15 cellular contexts compared by ENCODE assay signal in genomic region chr5:84564311-84564710, GRCh38.
DNase-seq lines count a peak whose midpoint lies in the region; TF ChIP-seq lines count a peak whose summit lies in the region.
"Had no signal": no experiment of that assay in that cellular context is flagged by ENCODE, and none has a peak within 500 bp of the region (broad histone marks: within the 10 kb centered on the region; RNA-seq: fewer than 3 reads in every experiment).

No MANE protein-coding gene starts in this region.

- intact Hi-C loops in dorsolateral prefrontal cortex (cut with DNase I), result loop anchor here in 1 of 2 donors (5.0 to 10.0 kb wide), 2 partner anchors 83 to 130 kb away; no protein-coding TSS in a partner anchor
- intact Hi-C loops in posterior cingulate gyrus (cut with DNase I), result no loop called here

- no peaks in the 10 kb centered on the region for H3K79me1 ChIP-seq in mesendoderm (ENCODE audit: low read length)

- H3K27ac ChIP-seq in dorsolateral prefrontal cortex, result peak overlapping the region; percentile 2 to 100 (median 97)
- peak overlapping the region; percentile 95 for H3K27ac ChIP-seq in layer of hippocampus (ENCODE audit: low read depth, low read length)
- H3K27ac ChIP-seq in mesendoderm (ENCODE audit: low read depth, low read length), result no peak overlapping the region
- H3K27ac ChIP-seq: epithelial cell of prostate, HL-60, thoracic aorta had no signal

- no peak overlapping the region for H3K9ac ChIP-seq in mesendoderm (ENCODE audit: low read length)

- no peak overlapping the region for H4K8ac ChIP-seq in mesendoderm (ENCODE audit: low read depth, low read length)

- no peak overlapping the region for H2BK120ac ChIP-seq in mesendoderm (ENCODE audit: low read depth, low read length)

- H2AK5ac ChIP-seq in mesendoderm (ENCODE audit: low read length), result no peak overlapping the region

- no peak for TF ChIP-seq POLR2A in erythroblast (IDR thresholded peaks at IDR 0.05; ENCODE audit: low read length)

- H3K4me3 ChIP-seq in dorsolateral prefrontal cortex, result peak overlapping the region in 18 of 59 donors; percentile 1 to 45 (median 18)
- no peak overlapping the region for H3K4me3 ChIP-seq in mesendoderm (ENCODE audit: low read length)
- H3K4me3 ChIP-seq: thoracic aorta had no signal

- H3K79me2 ChIP-seq in mesendoderm (ENCODE audit: control insufficient read depth, insufficient read depth, low read length), result no peaks in the 10 kb centered on the region

- H4K5ac ChIP-seq in mesendoderm (ENCODE audit: low read length), result no peak overlapping the region

- WGBS in mesendoderm (ENCODE audit: extremely low coverage, insufficient coverage, low lambda C conversion rate), result no CpG with 5 or more reads among the region's 1 CpG

- H2BK5ac ChIP-seq in mesendoderm (ENCODE audit: low read length), result no peak overlapping the region

- H2BK15ac ChIP-seq in mesendoderm (replicated peaks; ENCODE audit: low read depth), result no peak overlapping the region

- peak; percentile 39 for DNase-seq in AG09319 (ENCODE audit: extremely low read depth, low read depth)
- peak; percentile 28 for DNase-seq in M059J (ENCODE audit: low read depth)
- DNase-seq in dorsolateral prefrontal cortex, result no peak
- no peak for DNase-seq in posterior cingulate gyrus
- DNase-seq in mesendoderm, result no peak
- no peak for DNase-seq in erythroblast (lab: John Stamatoyannopoulos, UW)
- DNase-seq in T-helper 1 cell, result no peak
- DNase-seq: activated B cell treated with CpG ODN at 0.5 μM for 24 hours; activated CD8-positive, alpha-beta memory T cell treated with anti-CD3 and anti-CD28 coated beads, Interleukin-2, amount 10 ng/mL, durations not matched to agents 7 days and 5 days; activated naive CD4-positive, alpha-beta T cell treated with anti-CD3 and anti-CD28 coated beads, Interleukin-2, amount 10 ng/mL, durations not matched to agents 7 days and 5 days; NCI-H446 treated with DMSO at 0.1 percent for 48 hours had no signal

- H3K4ac ChIP-seq in mesendoderm (ENCODE audit: low read depth, low read length), result no peak overlapping the region

- no peaks in the 10 kb centered on the region for H3K36me3 ChIP-seq in mesendoderm (ENCODE audit: control insufficient read depth, insufficient read depth, low read length)
- H3K36me3 ChIP-seq: thoracic aorta had no signal

- TF ChIP-seq CTCF in AG09319 (IDR thresholded peaks at IDR 0.05; ENCODE audit: low read depth, low read length) (no peak), dorsolateral prefrontal cortex (IDR thresholded peaks at IDR 0.05 in 54 of 56, conservative IDR thresholded peaks at IDR 0.05 in 2 of 56; ENCODE audit: low read depth in 1 of 56, partially characterized antibody in 56 of 56) (peak in 5 of 56 donors; percentile 9 to 26 (median 15))

- H3K4me2 ChIP-seq in mesendoderm (ENCODE audit: low read length), result no peak overlapping the region

- H3K4me1 ChIP-seq in mesendoderm (ENCODE audit: control insufficient read depth, low read depth, low read length), result peaks cover 5% of the 10 kb centered on the region

- no peak overlapping the region for H3K23ac ChIP-seq in mesendoderm (ENCODE audit: low read length)

- H3K18ac ChIP-seq in mesendoderm (ENCODE audit: low read length), result no peak overlapping the region

- H3K27me3 ChIP-seq in dorsolateral prefrontal cortex (no peaks in the 10 kb centered on the region), layer of hippocampus (ENCODE audit: control insufficient read depth, insufficient read depth, low read length) (no peaks in the 10 kb centered on the region), mesendoderm (ENCODE audit: insufficient read depth, low read length, poor library complexity) (no peaks in the 10 kb centered on the region)

- no peak overlapping the region for H3K56ac ChIP-seq in mesendoderm (ENCODE audit: low read length)

Comparison
In these comparisons a context has a peak if more than half of its experiments do, and no peak if none do; other contexts are left out.
1. DNase-seq: peak in AG09319 (single experiment) and M059J (single experiment); none in dorsolateral prefrontal cortex (0 of 10), posterior cingulate gyrus (0 of 10), mesendoderm (single experiment), erythroblast (0 of 2) and T-helper 1 cell (0 of 5).